ENCODE assay signal across 11 cellular contexts in the genomic region with DNA sequence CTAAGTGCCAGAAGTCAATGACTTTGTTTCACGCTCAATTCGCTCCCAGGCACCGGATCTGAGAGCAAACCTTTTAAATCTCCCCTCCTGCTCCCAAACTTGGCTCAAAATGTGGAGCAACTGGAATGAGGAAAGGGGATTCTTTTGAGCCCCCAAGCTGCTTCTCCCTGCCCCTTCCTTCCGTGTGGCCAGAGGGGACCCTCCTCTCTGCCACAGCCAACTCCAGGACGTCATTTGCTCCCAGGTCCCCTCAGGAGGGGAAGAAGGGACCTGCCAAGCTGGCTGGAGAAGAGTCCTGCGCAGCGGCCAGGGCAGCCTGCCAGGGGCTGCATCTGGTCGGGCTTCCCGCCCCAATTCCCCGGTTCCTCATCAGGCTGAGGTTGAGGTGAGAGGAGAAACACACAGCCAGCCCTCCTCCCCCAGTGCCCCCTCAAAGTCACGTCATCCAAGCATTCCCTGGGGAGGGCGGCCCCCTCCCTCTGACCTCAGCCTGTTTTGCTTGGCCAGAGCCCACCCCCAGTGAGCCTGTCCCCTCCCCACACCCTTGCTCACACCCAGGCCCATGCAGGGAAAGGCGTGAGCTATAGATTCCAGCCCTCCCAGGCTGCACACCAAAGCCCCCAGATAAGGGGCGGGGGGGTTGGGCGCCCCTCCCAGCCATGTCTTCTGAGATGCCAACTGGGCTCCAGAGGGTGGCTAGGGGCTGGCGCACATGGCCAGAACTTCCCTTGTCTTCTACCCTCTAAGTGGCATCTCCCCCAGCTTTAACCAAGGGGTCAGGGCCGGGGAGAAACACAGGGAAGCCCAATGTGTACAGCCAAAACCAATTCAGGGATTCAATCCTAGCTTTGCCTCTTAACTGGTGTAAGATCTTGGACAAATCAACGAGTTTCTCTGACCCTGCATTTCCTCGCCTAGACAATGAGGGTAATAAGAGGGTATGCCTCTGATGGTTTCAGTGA. TPM values are rescaled to one million over a fixed set of nuclear protein-coding genes. Genes with fewer than 3 reads are reported as not detected.
DNase-seq lines count a peak whose midpoint lies in the region; ATAC-seq and TF ChIP-seq lines count a peak whose summit lies in the region.
"Had no signal": no experiment of that assay in that cellular context is flagged by ENCODE, and none has a peak within 500 bp of the region (broad histone marks: within the 10 kb centered on the region; RNA-seq: fewer than 3 reads in every experiment).

No MANE protein-coding gene starts in this region.

- H2AK5ac ChIP-seq in mesenchymal stem cell (ENCODE audit: low read length, severe bottlenecking) = no peak overlapping the region

- TF ChIP-seq CTCF in esophagus muscularis mucosa (IDR thresholded peaks at IDR 0.05) (no peak), upper lobe of left lung (IDR thresholded peaks at IDR 0.05) (no peak)

- H3K79me1 ChIP-seq in mesenchymal stem cell (replicated peaks; ENCODE audit: low read length, poor library complexity, severe bottlenecking) = no peaks in the 10 kb centered on the region

- no peak overlapping the region for H4K91ac ChIP-seq in mesenchymal stem cell (ENCODE audit: low read length)

- no peak overlapping the region for H2BK120ac ChIP-seq in mesenchymal stem cell (ENCODE audit: low read depth, low read length)

- no peaks in the 10 kb centered on the region for H3K27me3 ChIP-seq in esophagus muscularis mucosa
- peaks cover 0 to 51% of the 10 kb centered on the region in 2 experiments for H3K27me3 ChIP-seq in mesenchymal stem cell (ENCODE audit: control insufficient read depth in 1 of 2, insufficient read depth in 1 of 2, low read length in 2 of 2)
- no peaks in the 10 kb centered on the region for H3K27me3 ChIP-seq in upper lobe of left lung

- H2AFZ ChIP-seq in mesenchymal stem cell (ENCODE audit: low read depth, low read length) = no peak overlapping the region

- 24% methylated on average over 7 of the region's 19 CpGs for WGBS in esophagus muscularis mucosa
- 54% methylated on average over 19 of the region's 19 CpGs for WGBS in mesenchymal stem cell
- WGBS in upper lobe of left lung, 2 donors = 24 to 33% methylated on average over 11 to 19 of the region's 19 CpGs

- peak overlapping the region; percentile 28 to 74 (median 66) for H3K27ac ChIP-seq in esophagus muscularis mucosa (replicated peaks in 1 of 4)
- H3K27ac ChIP-seq in mesenchymal stem cell (ENCODE audit: low read length, poor library complexity, severe bottlenecking) = no peak overlapping the region
- H3K27ac ChIP-seq in upper lobe of left lung = no peak overlapping the region

- H4K8ac ChIP-seq in mesenchymal stem cell (ENCODE audit: low read length) = peak overlapping the region; percentile 40

- DNase-seq in NCI-H2171 treated with DMSO at 0.1 percent for 48 hours (lab: John Stamatoyannopoulos, UW) (peak; percentile 56), NCI-H2171 (lab: John Stamatoyannopoulos, UW) (no peak), esophagus muscularis mucosa (ENCODE audit: extremely low spot score) (no peak), mesenchymal stem cell (no peak), upper lobe of left lung (peak in 1 of 2 donors; percentile 91), AML-193 (lab: John Stamatoyannopoulos, UW) (no peak)
- DNase-seq: activated CD4-positive, alpha-beta T cell treated with anti-CD3 and anti-CD28 coated beads for 4 hours; OCI-M1; stimulated activated naive CD8-positive, alpha-beta T cell treated with anti-CD3 and anti-CD28 coated beads, Interleukin-15, Interleukin-2, amounts not matched to agents 100 U/mL and 50 U/mL, for 24 hours had no signal

- TF ChIP-seq EP300 in esophagus muscularis mucosa (IDR thresholded peaks at IDR 0.05) (no peak), upper lobe of left lung (IDR thresholded peaks at IDR 0.05) (no peak)

- no peak overlapping the region for H3K23ac ChIP-seq in mesenchymal stem cell (ENCODE audit: low read length in 2 of 2)

- H2BK12ac ChIP-seq in mesenchymal stem cell (ENCODE audit: low read length in 2 of 2) = no peak overlapping the region

- H3K9me3 ChIP-seq in esophagus muscularis mucosa (no peaks in the 10 kb centered on the region), mesenchymal stem cell (ENCODE audit: control insufficient read depth, low read length) (no peaks in the 10 kb centered on the region), upper lobe of left lung (no peaks in the 10 kb centered on the region)

- no peak overlapping the region for H3K4me2 ChIP-seq in mesenchymal stem cell (ENCODE audit: low read length, poor library complexity, severe bottlenecking)

- H3K9ac ChIP-seq in mesenchymal stem cell (ENCODE audit: low read length) = peak overlapping the region; percentile 18

- intact Hi-C loops in esophagus muscularis mucosa (cut with DNase I) = no loop called here

- H3K36me3 ChIP-seq in esophagus muscularis mucosa (no peaks in the 10 kb centered on the region), mesenchymal stem cell (ENCODE audit: control insufficient read depth in 1 of 2, insufficient read depth in 2 of 2, low read depth in 1 of 2, low read length in 2 of 2) (no peaks in the 10 kb centered on the region), upper lobe of left lung (no peaks in the 10 kb centered on the region)

- H3K4me1 ChIP-seq in esophagus muscularis mucosa (peaks cover 35 to 62% (median 50%) of the 10 kb centered on the region in 4 donors), mesenchymal stem cell (ENCODE audit: control insufficient read depth, insufficient read depth, low read depth, low read length) (peaks cover 7% of the 10 kb centered on the region), upper lobe of left lung (peaks cover 19 to 38% (median 24%) of the 10 kb centered on the region in 4 donors)

- no peak overlapping the region for H2BK15ac ChIP-seq in mesenchymal stem cell (ENCODE audit: low read depth, poor library complexity, severe bottlenecking)

- H3K18ac ChIP-seq in mesenchymal stem cell (ENCODE audit: low read depth in 1 of 2, low read length in 2 of 2) = peak overlapping the region in 1 of 2 experiments; percentile 58

- no peak overlapping the region for H2BK5ac ChIP-seq in mesenchymal stem cell (ENCODE audit: low read depth, low read length, poor library complexity, severe bottlenecking)

- peak; percentile 48 to 85 for ATAC-seq in upper lobe of left lung (ENCODE audit: low FRiP score in 2 of 2)
- no peak for ATAC-seq in GM21717 (IDR thresholded peaks at IDR 0.05; ENCODE audit: unreplicated experiment)
- no peak for ATAC-seq in HG03342 (IDR thresholded peaks at IDR 0.05; ENCODE audit: unreplicated experiment)
- ATAC-seq: stimulated activated naive CD8-positive, alpha-beta T cell treated with anti-CD3 and anti-CD28 coated beads, Interleukin-15, Interleukin-2, amounts not matched to agents 100 U/mL and 50 U/mL, for 24 hours had no signal

- H3K4me3 ChIP-seq in esophagus muscularis mucosa = peak overlapping the region; percentile 14 to 35 (median 24)
- peak overlapping the region in 1 of 2 experiments; percentile 53 for H3K4me3 ChIP-seq in mesenchymal stem cell (ENCODE audit: insufficient read depth in 1 of 2, low read depth in 1 of 2, low read length in 2 of 2)
- H3K4me3 ChIP-seq in upper lobe of left lung = no peak overlapping the region

- no peak overlapping the region for H3K4ac ChIP-seq in mesenchymal stem cell (ENCODE audit: low read depth in 1 of 2, low read length in 2 of 2)

- TF ChIP-seq POLR2A in esophagus muscularis mucosa (IDR thresholded peaks at IDR 0.05; ENCODE audit: low read depth) = no peak
- no peak for TF ChIP-seq POLR2A in upper lobe of left lung (IDR thresholded peaks at IDR 0.05)

- H3K14ac ChIP-seq in mesenchymal stem cell (ENCODE audit: low read length in 2 of 2) = no peak overlapping the region

RNA-seq across cellular contexts. Expression of a gene that starts 35.0 kb away (rescaled TPM):
- 10 to 100 TPM; 30.5 to 69.3 (median 40.0) TPM for total RNA-seq in esophagus muscularis mucosa
- polyA plus RNA-seq in mesenchymal stem cell (2013, experiment 1 of 2) = 8.7 TPM
- 8.7 TPM for polyA plus RNA-seq in mesenchymal stem cell (2013, experiment 2 of 2)
- 10 to 100 TPM; 19.6 to 42.2 (median 30.8) TPM for total RNA-seq in upper lobe of left lung

Comparison
In these comparisons a context has a peak if more than half of its experiments do, and no peak if none do; other contexts are left out.
1. H3K27ac ChIP-seq: peak in esophagus muscularis mucosa (4 of 4); none in mesenchymal stem cell (single experiment) and upper lobe of left lung (0 of 4).
2. H3K4me3 ChIP-seq: peak in esophagus muscularis mucosa (4 of 4); none in upper lobe of left lung (0 of 4).
3. ATAC-seq: peak in upper lobe of left lung (2 of 2); none in GM21717 (single experiment) and HG03342 (single experiment).